1 cellular context compared by ENCODE assay signal in genomic region chr2:120343433-120344105, GRCh38.
TF ChIP-seq lines count a peak whose summit lies in the region.

No MANE protein-coding gene starts in this region.

TF ChIP-seq in HepG2, 621 proteins besides CTCF, POLR2A, EP300 and RAD21 (continued from another document and continues in another):
- TF ChIP-seq ZBTB25 (CRISPR knock-in tag; IDR thresholded peaks at IDR 0.05): peak; percentile 65; the same call in 1 of the 2 replicates
- TF ChIP-seq E2F1 (CRISPR knock-in tag; IDR thresholded peaks at IDR 0.05): no peak
- no peak for TF ChIP-seq MEIS1 (CRISPR knock-in tag; IDR thresholded peaks at IDR 0.05; ENCODE audit: borderline replicate concordance)
- TF ChIP-seq U2AF2 (IDR thresholded peaks at IDR 0.05; ENCODE audit: low read depth, low read length): no peak
- TF ChIP-seq HNF1B (CRISPR knock-in tag; IDR thresholded peaks at IDR 0.05): peak; percentile 52
- peak; percentile 69 for TF ChIP-seq ZSCAN31 (CRISPR knock-in tag; IDR thresholded peaks at IDR 0.05; ENCODE audit: low read depth)
- no peak for TF ChIP-seq DPF2 (CRISPR knock-in tag; IDR thresholded peaks at IDR 0.05; ENCODE audit: borderline replicate concordance, low read depth)
- peak; percentile 38; the same call in 1 of the 2 replicates for TF ChIP-seq TFDP2 (CRISPR knock-in tag; IDR thresholded peaks at IDR 0.05)
- no peak for TF ChIP-seq HNRNPH1 (optimal IDR thresholded peaks at IDR 0.05; ENCODE audit: low read depth, low read length)
- TF ChIP-seq NFE2L2 (IDR thresholded peaks at IDR 0.05; ENCODE audit: low read length): no peak
- no peak for TF ChIP-seq ZNF530 (CRISPR knock-in tag; IDR thresholded peaks at IDR 0.05; ENCODE audit: low read depth)
- no peak for TF ChIP-seq MBD4 (IDR thresholded peaks at IDR 0.05; ENCODE audit: borderline replicate concordance, low read length)
- TF ChIP-seq ZNF678 (CRISPR knock-in tag; IDR thresholded peaks at IDR 0.05): peak; percentile 45; the same call in 1 of the 2 replicates
- TF ChIP-seq RXRA (CRISPR knock-in tag; IDR thresholded peaks at IDR 0.05): peak; percentile 63
- TF ChIP-seq BRF2 (CRISPR knock-in tag; IDR thresholded peaks at IDR 0.05): no peak
- TF ChIP-seq HOXA5 (CRISPR knock-in tag; IDR thresholded peaks at IDR 0.05): peak; percentile 92
- TF ChIP-seq ZNF34 (CRISPR knock-in tag; IDR thresholded peaks at IDR 0.05; ENCODE audit: borderline replicate concordance): no peak
- TF ChIP-seq TEF (CRISPR knock-in tag; IDR thresholded peaks at IDR 0.05): no peak
- TF ChIP-seq ETV5 (CRISPR knock-in tag; IDR thresholded peaks at IDR 0.05; ENCODE audit: borderline replicate concordance): peak; percentile 41; the same call in 1 of the 2 replicates
- TF ChIP-seq PHF21A (CRISPR knock-in tag; IDR thresholded peaks at IDR 0.05): no peak
- TF ChIP-seq NFIC (IDR thresholded peaks at IDR 0.05; ENCODE audit: low read length): no peak
- no peak for TF ChIP-seq ZBTB10 (CRISPR knock-in tag; IDR thresholded peaks at IDR 0.05; ENCODE audit: borderline replicate concordance)
- no peak for TF ChIP-seq NR2C2 (CRISPR knock-in tag; IDR thresholded peaks at IDR 0.05; ENCODE audit: borderline replicate concordance)
- no peak for TF ChIP-seq ATM (IDR thresholded peaks at IDR 0.05; ENCODE audit: borderline replicate concordance)
- 0 out of 2 replicates have a peak, but pooled peaks have one; percentile 44 for TF ChIP-seq GZF1 (CRISPR knock-in tag; IDR thresholded peaks at IDR 0.05)
- no peak for TF ChIP-seq NBN (conservative IDR thresholded peaks at IDR 0.05)
- 0 out of 2 replicates have a peak, but pooled peaks have one; percentile 45 for TF ChIP-seq POGZ (CRISPR knock-in tag; IDR thresholded peaks at IDR 0.05)
- TF ChIP-seq ARID4A (CRISPR knock-in tag; IDR thresholded peaks at IDR 0.05; ENCODE audit: borderline replicate concordance): peak; percentile 59; the same call in 1 of the 2 replicates
- TF ChIP-seq RAD51 (IDR thresholded peaks at IDR 0.05; ENCODE audit: borderline replicate concordance): no peak
- TF ChIP-seq ZNF646 (CRISPR knock-in tag; IDR thresholded peaks at IDR 0.05): no peak
- peak; percentile 23; the same call in 1 of the 2 replicates for TF ChIP-seq MAX (IDR thresholded peaks at IDR 0.05)
- peak; percentile 52; the same call in 1 of the 2 replicates for TF ChIP-seq IKZF5 (CRISPR knock-in tag; IDR thresholded peaks at IDR 0.05)
